ENCODE assay signal across 19 cellular contexts in the genomic region with DNA sequence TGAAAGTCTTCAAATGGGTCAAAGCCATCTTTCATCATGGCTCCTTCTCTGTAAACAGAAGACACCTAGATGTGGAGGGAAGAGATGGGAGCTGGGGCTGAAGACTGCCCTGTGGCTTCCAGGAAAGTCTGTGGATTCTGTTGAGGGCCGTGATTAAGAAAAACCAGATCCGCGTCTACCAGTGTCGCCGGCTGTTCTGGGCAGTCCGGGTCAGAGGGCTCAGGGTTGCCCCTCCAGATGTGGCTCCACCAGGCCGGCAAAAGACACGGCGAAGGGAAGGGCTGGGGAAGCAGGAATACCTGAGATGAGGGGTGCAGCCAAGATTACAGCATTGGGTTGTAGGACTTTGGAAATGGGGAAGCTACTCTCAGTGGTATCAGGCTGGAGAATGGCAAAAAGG.
"Had no signal": no experiment of that assay in that cellular context is flagged by ENCODE, and none has a peak within 500 bp of the region (broad histone marks: within the 10 kb centered on the region; RNA-seq: fewer than 3 reads in every experiment).

No MANE protein-coding gene starts in this region.

- H3K9me3 Mint-ChIP-seq: natural killer cell; stimulated activated naive CD8-positive, alpha-beta T cell treated with anti-CD3 and anti-CD28 coated beads, Interleukin-15, amount 100 ng/mL, for 72 hours had no signal

- H3K4me3 ChIP-seq: colonic mucosa, gastrocnemius medialis, lower lobe of right lung, right lobe of liver, suprapubic skin, transverse colon had no signal

- DNase-seq: colonic mucosa; effector CD4-positive, alpha-beta T cell; foreskin fibroblast; gastrocnemius medialis; left ventricle myocardium superior; lower lobe of right lung; natural killer cell; right lobe of liver; small intestine; stimulated activated CD4-positive, alpha-beta T cell treated with anti-CD3 and anti-CD28 coated beads, Interleukin-12 subunit alpha, Interleukin-12 subunit beta, amount 100 ng/mL, for 4 hours; stimulated activated CD4-positive, alpha-beta T cell treated with anti-CD3 and anti-CD28 coated beads, Interleukin-1b, Interleukin-23, amount 100 ng/mL, for 48 hours; stimulated activated CD4-positive, alpha-beta T cell treated with anti-CD3 and anti-CD28 coated beads, Interleukin-4, amount 100 ng/mL, for 1 hour; stimulated activated CD8-positive, alpha-beta memory T cell treated with anti-CD3 and anti-CD28 coated beads, Interleukin-4, amount 100 ng/mL, for 48 hours; stimulated activated naive CD4-positive, alpha-beta T cell; stimulated activated naive CD8-positive, alpha-beta T cell treated with anti-CD3 and anti-CD28 coated beads, Interleukin-15, amount 100 ng/mL, for 72 hours; transverse colon had no signal

- H3K27ac ChIP-seq: colonic mucosa, gastrocnemius medialis, lower lobe of right lung, parathyroid adenoma, right lobe of liver, suprapubic skin, transverse colon had no signal

- H3K4me3 Mint-ChIP-seq: natural killer cell; stimulated activated naive CD8-positive, alpha-beta T cell treated with anti-CD3 and anti-CD28 coated beads, Interleukin-15, amount 100 ng/mL, for 72 hours had no signal

- H3K9me3 ChIP-seq: colonic mucosa, gastrocnemius medialis, lower lobe of right lung, right lobe of liver, suprapubic skin, transverse colon had no signal

- H3K4me1 Mint-ChIP-seq: natural killer cell; stimulated activated naive CD8-positive, alpha-beta T cell treated with anti-CD3 and anti-CD28 coated beads, Interleukin-15, amount 100 ng/mL, for 72 hours had no signal

- H3K27me3 ChIP-seq: colonic mucosa, gastrocnemius medialis, right lobe of liver, suprapubic skin, transverse colon had no signal

- H3K4me1 ChIP-seq: colonic mucosa, parathyroid adenoma had no signal

- H3K9ac ChIP-seq: parathyroid adenoma had no signal

- H3K27ac Mint-ChIP-seq: natural killer cell; progenitor cell of endocrine pancreas; stimulated activated naive CD8-positive, alpha-beta T cell treated with anti-CD3 and anti-CD28 coated beads, Interleukin-15, amount 100 ng/mL, for 72 hours had no signal

- ATAC-seq: gastrocnemius medialis; left ventricle myocardium superior; natural killer cell; right lobe of liver; stimulated activated naive CD8-positive, alpha-beta T cell treated with anti-CD3 and anti-CD28 coated beads, Interleukin-15, amount 100 ng/mL, for 72 hours had no signal

- H3K36me3 Mint-ChIP-seq: natural killer cell had no signal

- H3K79me2 ChIP-seq: parathyroid adenoma had no signal

- H3K36me3 ChIP-seq: colonic mucosa, gastrocnemius medialis, lower lobe of right lung, right lobe of liver, suprapubic skin, transverse colon had no signal

- H2AFZ ChIP-seq: parathyroid adenoma had no signal
